8 cellular contexts compared by ENCODE assay signal in the genomic region with DNA sequence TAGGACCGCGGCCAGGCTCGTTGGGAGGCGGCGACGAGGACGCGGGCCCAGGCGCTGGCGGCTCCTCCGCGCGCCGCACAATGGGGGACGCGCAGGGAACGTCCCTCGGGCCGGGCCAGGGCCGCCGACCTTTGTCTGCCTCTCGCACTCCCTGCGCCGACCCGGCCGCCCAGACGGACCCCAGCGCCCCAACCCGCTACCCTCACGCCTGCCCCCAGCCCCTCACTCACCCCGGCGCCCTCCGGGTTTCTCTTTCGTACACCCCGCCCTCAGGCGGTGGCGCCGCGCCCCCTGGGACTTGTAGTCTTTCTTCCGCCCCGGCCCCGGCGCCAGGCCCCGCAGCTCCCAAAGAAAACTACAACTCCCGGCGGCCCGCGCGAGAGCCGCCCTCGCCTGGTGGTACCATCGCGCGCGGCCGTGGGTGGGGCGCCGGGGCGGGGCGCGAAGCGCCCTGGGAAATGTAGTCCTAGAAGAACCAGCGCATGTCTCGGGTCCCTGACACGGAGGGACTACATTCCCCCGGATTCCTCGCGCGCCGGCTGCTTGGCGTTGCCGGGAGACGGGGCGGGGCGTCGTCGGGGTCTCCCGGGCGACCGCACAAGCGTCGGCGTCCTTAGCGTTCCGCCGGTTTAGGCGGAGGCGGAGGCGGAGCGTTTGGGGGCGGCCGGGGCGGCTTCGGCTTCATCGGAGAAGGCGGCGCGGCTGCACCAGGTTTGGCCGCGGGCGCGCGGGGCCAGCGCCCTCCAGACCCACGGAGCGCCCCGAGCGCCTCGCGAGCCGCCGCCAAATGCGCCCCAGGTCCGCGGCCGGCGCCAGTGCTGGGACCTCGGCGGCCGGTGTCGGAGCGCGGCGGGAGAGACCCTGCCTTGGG. TPM values are rescaled to one million over a fixed set of nuclear protein-coding genes. Genes with fewer than 3 reads are reported as not detected.
A peak's percentile ranks its signal among the peaks of the same experiment; 100 is the strongest.
DNase-seq lines count a peak whose midpoint lies in the region; ATAC-seq and TF ChIP-seq lines count a peak whose summit lies in the region.

A gene (minus strand): TSS at position 260 of the 871 bp plus-strand sequence. CDS start 24,546 bp downstream, outside the sequence.

- H3K27me3 ChIP-seq in DND-41 (ENCODE audit: insufficient read depth, low read length, poor library complexity) (no peaks in the 10 kb centered on the region), GM23338 (ENCODE audit: insufficient read depth) (peaks cover 11% of the 10 kb centered on the region)
- H3K27me3 ChIP-seq in naive thymus-derived CD4-positive, alpha-beta T cell (ENCODE audit: control insufficient read depth in 2 of 2, insufficient read depth in 2 of 2, low read length in 2 of 2): no peaks in the 10 kb centered on the region

- H3K4me1 ChIP-seq in DND-41 (ENCODE audit: insufficient read depth, low read length) (peaks cover 19% of the 10 kb centered on the region), GM23338 (ENCODE audit: insufficient read depth) (no peaks in the 10 kb centered on the region; the same call in 1 of the 2 replicates)
- H3K4me1 ChIP-seq in naive thymus-derived CD4-positive, alpha-beta T cell (ENCODE audit: control insufficient read depth in 2 of 2, insufficient read depth in 2 of 2, low read length in 2 of 2): peaks cover 0 to 4% of the 10 kb centered on the region in 2 donors

- H3K36me3 ChIP-seq in DND-41 (ENCODE audit: insufficient read depth, low read length) (peaks cover 14% of the 10 kb centered on the region), GM23338 (ENCODE audit: insufficient read depth) (no peaks in the 10 kb centered on the region)
- H3K36me3 ChIP-seq in naive thymus-derived CD4-positive, alpha-beta T cell (ENCODE audit: control insufficient read depth in 2 of 3, insufficient read depth in 3 of 3, low read length in 3 of 3): peaks cover 0 to 13% (median 0%) of the 10 kb centered on the region in 3 experiments

- peaks cover 19% of the 10 kb centered on the region for H3K4me1 Mint-ChIP-seq in GM23338
- H3K4me1 Mint-ChIP-seq in naive thymus-derived CD4-positive, alpha-beta T cell: peaks cover 0 to 20% (median 13%) of the 10 kb centered on the region in 7 donors
- H3K4me1 Mint-ChIP-seq in stimulated activated memory B cell treated with anti-CD40 and anti-IgM and Interleukin-4, amounts not matched to agents 10 μg/mL and 1 μg/mL and 100 μg/mL, for 72 hours: peaks cover 26% of the 10 kb centered on the region

- H2AFZ ChIP-seq in DND-41 (ENCODE audit: low read depth, low read length): peak within 1 kb of the TSS; percentile 72
- peak within 1 kb of the TSS; percentile 81; the same call in 1 of the 2 replicates for H2AFZ ChIP-seq in GM23338

- peak; percentile 100 for DNase-seq in DND-41
- DNase-seq in GM23338 (ENCODE audit: low spot score): peak; percentile 98
- DNase-seq in LHCN-M2 (ENCODE audit: low read depth): peak; percentile 98
- DNase-seq in RWPE1 (ENCODE audit: low spot score): peak; percentile 97
- DNase-seq in activated T-helper 1 cell treated with anti-CD3 and anti-CD28 coated beads, Interleukin-2, amount 50 U/mL, for 16 hours (ENCODE audit: low read depth in 1 of 2, low spot score in 1 of 2): peak; percentile 98
- DNase-seq in fibroblast of mammary gland (ENCODE audit: low read depth): peak; percentile 96
- DNase-seq in naive thymus-derived CD4-positive, alpha-beta T cell: peak; percentile 96 to 99 (median 98)

- TF ChIP-seq CTCF in DND-41 (IDR thresholded peaks at IDR 0.05; ENCODE audit: borderline replicate concordance, extremely low read depth, low read length, poor library complexity, severe bottlenecking) (no peak), GM23338 (conservative IDR thresholded peaks at IDR 0.05; ENCODE audit: low read depth in 2 of 2) (no peak), RWPE1 (conservative IDR thresholded peaks at IDR 0.05; ENCODE audit: low read depth) (no peak), fibroblast of mammary gland (conservative IDR thresholded peaks at IDR 0.05; ENCODE audit: control insufficient read depth, insufficient read depth, low read depth, low read length) (no peak)

- CTCF ChIA-PET in RWPE1 (lab: Yijun Ruan, JAX): interaction anchor here (0.7 kb wide), 1 partner anchor 184 kb away, joined by 5 read pairs; no protein-coding TSS in a partner anchor
- CTCF ChIA-PET in naive thymus-derived CD4-positive, alpha-beta T cell (lab: Charles Lee): interaction anchor here (1.0 kb wide), 1 partner anchor 257 kb away, joined by 3 read pairs; no protein-coding TSS in a partner anchor

- H3K4me3 ChIP-seq in DND-41 (ENCODE audit: low read depth in 1 of 2, low read length in 2 of 2) (peak within 1 kb of the TSS; percentile 81 to 91), GM23338 (peak within 1 kb of the TSS; percentile 71), fibroblast of mammary gland (ENCODE audit: control insufficient read depth, low read depth, low read length) (peak within 1 kb of the TSS; percentile 61)
- H3K4me3 ChIP-seq in naive thymus-derived CD4-positive, alpha-beta T cell (ENCODE audit: low read length): peak within 1 kb of the TSS; percentile 59

- ATAC-seq in DND-41 (ENCODE audit: insufficient read depth, low read depth) (peak; percentile 95), GM23338 (peak; percentile 93)
- ATAC-seq in naive thymus-derived CD4-positive, alpha-beta T cell: peak; percentile 97
- ATAC-seq in stimulated activated memory B cell treated with anti-CD40 and anti-IgM and Interleukin-4, amounts not matched to agents 10 μg/mL and 1 μg/mL and 100 μg/mL, for 72 hours: peak; percentile 97

- H3K4me2 ChIP-seq in DND-41 (ENCODE audit: insufficient read depth, low read length) (peak within 1 kb of the TSS; percentile 97), GM23338 (peak within 1 kb of the TSS; percentile 93)

- no peaks in the 10 kb centered on the region for H3F3A ChIP-seq in GM23338 (replicated peaks; ENCODE audit: low read depth)

- peaks cover 14% of the 10 kb centered on the region; the same call in 2 of the 3 replicates for H3K9me3 Mint-ChIP-seq in GM23338
- H3K9me3 Mint-ChIP-seq in naive thymus-derived CD4-positive, alpha-beta T cell: peaks cover 0 to 13% (median 5%) of the 10 kb centered on the region in 11 donors
- peaks cover 13% of the 10 kb centered on the region for H3K9me3 Mint-ChIP-seq in stimulated activated memory B cell treated with anti-CD40 and anti-IgM and Interleukin-4, amounts not matched to agents 10 μg/mL and 1 μg/mL and 100 μg/mL, for 72 hours

- peaks cover 34% of the 10 kb centered on the region for H3K36me3 Mint-ChIP-seq in GM23338 (ENCODE audit: low read depth)
- peaks cover 11 to 27% (median 17%) of the 10 kb centered on the region in 5 donors for H3K36me3 Mint-ChIP-seq in naive thymus-derived CD4-positive, alpha-beta T cell
- H3K36me3 Mint-ChIP-seq in stimulated activated memory B cell treated with anti-CD40 and anti-IgM and Interleukin-4, amounts not matched to agents 10 μg/mL and 1 μg/mL and 100 μg/mL, for 72 hours: peaks cover 22% of the 10 kb centered on the region

- peaks cover 6% of the 10 kb centered on the region for H3K9me3 ChIP-seq in DND-41 (ENCODE audit: insufficient read depth, low read length, severe bottlenecking)
- peaks cover 0 to 10% (median 0%) of the 10 kb centered on the region in 3 experiments for H3K9me3 ChIP-seq in naive thymus-derived CD4-positive, alpha-beta T cell (ENCODE audit: control insufficient read depth in 2 of 3, low read length in 3 of 3)

- peak within 1 kb of the TSS; percentile 85 for H3K4me3 Mint-ChIP-seq in GM23338
- peak within 1 kb of the TSS; percentile 74 to 90 (median 86) for H3K4me3 Mint-ChIP-seq in naive thymus-derived CD4-positive, alpha-beta T cell
- H3K4me3 Mint-ChIP-seq in stimulated activated memory B cell treated with anti-CD40 and anti-IgM and Interleukin-4, amounts not matched to agents 10 μg/mL and 1 μg/mL and 100 μg/mL, for 72 hours: peak within 1 kb of the TSS; percentile 94

- intact Hi-C loops in naive thymus-derived CD4-positive, alpha-beta T cell (cut with micrococcal nuclease): loop anchor here (1.0 to 10.0 kb wide), 19 partner anchors 28 to 803 kb away; a partner anchor contains a TSS

- H3K27ac ChIP-seq in DND-41 (ENCODE audit: low read length): peak within 1 kb of the TSS; percentile 69
- H3K27ac ChIP-seq in GM23338 (ENCODE audit: low read depth): no peak within 1 kb of the TSS
- H3K27ac ChIP-seq in RWPE1: peak within 1 kb of the TSS; percentile 70
- H3K27ac ChIP-seq in naive thymus-derived CD4-positive, alpha-beta T cell (ENCODE audit: low read depth, low read length): peak within 1 kb of the TSS; percentile 76

- POLR2A ChIA-PET in RWPE1 (lab: Yijun Ruan, JAX; ENCODE audit: low non-redundant PET): no interaction called here
- POLR2A ChIA-PET in naive thymus-derived CD4-positive, alpha-beta T cell (lab: Charles Lee): interaction anchor here (1.0 kb wide), 2 partner anchors 29 to 259 kb away, joined by 3 read pairs; a partner anchor contains a TSS

- H3K79me2 ChIP-seq in DND-41 (ENCODE audit: insufficient read depth, low read length) (peaks cover 38% of the 10 kb centered on the region), GM23338 (replicated peaks; ENCODE audit: insufficient read depth) (peaks cover 8% of the 10 kb centered on the region; the same call in 1 of the 2 replicates)

- no peaks in the 10 kb centered on the region for H3K9me2 ChIP-seq in GM23338 (ENCODE audit: insufficient read depth)

- peaks cover 22% of the 10 kb centered on the region for H3K27me3 Mint-ChIP-seq in GM23338 (ENCODE audit: insufficient read depth, low read depth, poor library complexity)
- H3K27me3 Mint-ChIP-seq in naive thymus-derived CD4-positive, alpha-beta T cell: peaks cover 0 to 13% (median 0%) of the 10 kb centered on the region in 5 donors
- peaks cover 30% of the 10 kb centered on the region for H3K27me3 Mint-ChIP-seq in stimulated activated memory B cell treated with anti-CD40 and anti-IgM and Interleukin-4, amounts not matched to agents 10 μg/mL and 1 μg/mL and 100 μg/mL, for 72 hours

- H4K20me1 ChIP-seq in DND-41 (ENCODE audit: insufficient read depth, low read length): 0 out of 2 replicates have a peak, but pooled peaks cover 4% of the 10 kb centered on the region
- 0 out of 2 replicates have a peak, but pooled peaks cover 4% of the 10 kb centered on the region for H4K20me1 ChIP-seq in GM23338 (replicated peaks; ENCODE audit: insufficient read depth)

- H3K9ac ChIP-seq in DND-41 (ENCODE audit: low read depth, low read length): peak within 1 kb of the TSS; percentile 66

- no peak within 1 kb of the TSS for H3K27ac Mint-ChIP-seq in GM23338
- H3K27ac Mint-ChIP-seq in naive thymus-derived CD4-positive, alpha-beta T cell: peak within 1 kb of the TSS in 7 of 9 donors; percentile 66 to 90 (median 77)
- H3K27ac Mint-ChIP-seq in stimulated activated memory B cell treated with anti-CD40 and anti-IgM and Interleukin-4, amounts not matched to agents 10 μg/mL and 1 μg/mL and 100 μg/mL, for 72 hours: peak within 1 kb of the TSS; percentile 90

TF ChIP-seq in GM23338, 12 proteins besides CTCF, POLR2A, EP300 and RAD21 (continues in another document):
- TF ChIP-seq POLR2AphosphoS5 (IDR thresholded peaks at IDR 0.05; ENCODE audit: low read depth) (peak; percentile 74), STAT1 (IDR thresholded peaks at IDR 0.05; ENCODE audit: unreplicated experiment) (no peak)

RNA-seq across cellular contexts. Expression of the gene that starts here (rescaled TPM):
- total RNA-seq in GM23338 (2014; rRNA removed; shearing (Covaris generic)): 21.3 and 21.5 TPM in 2 replicates
- polyA plus RNA-seq in GM23338 (2016; fragmentation: Nextera tagmentation; extraction: Ambion mirVana): 9.6 and 9.9 TPM in 2 replicates
- total RNA-seq in LHCN-M2 (2014; rRNA removed): 18.8 and 26.5 TPM in 2 replicates
- 8.5 TPM for polyA plus RNA-seq in LHCN-M2 (2012)
- 10 to 100 TPM; 17.6 to 21.9 (median 19.6) TPM for total RNA-seq in naive thymus-derived CD4-positive, alpha-beta T cell
- polyA plus RNA-seq in naive thymus-derived CD4-positive, alpha-beta T cell: 10 to 100 TPM in 1 of 2 donors, 1 to 10 TPM in 1; 6.4 to 10.5 TPM
